14 cellular contexts compared by ENCODE assay signal in the genomic region with DNA sequence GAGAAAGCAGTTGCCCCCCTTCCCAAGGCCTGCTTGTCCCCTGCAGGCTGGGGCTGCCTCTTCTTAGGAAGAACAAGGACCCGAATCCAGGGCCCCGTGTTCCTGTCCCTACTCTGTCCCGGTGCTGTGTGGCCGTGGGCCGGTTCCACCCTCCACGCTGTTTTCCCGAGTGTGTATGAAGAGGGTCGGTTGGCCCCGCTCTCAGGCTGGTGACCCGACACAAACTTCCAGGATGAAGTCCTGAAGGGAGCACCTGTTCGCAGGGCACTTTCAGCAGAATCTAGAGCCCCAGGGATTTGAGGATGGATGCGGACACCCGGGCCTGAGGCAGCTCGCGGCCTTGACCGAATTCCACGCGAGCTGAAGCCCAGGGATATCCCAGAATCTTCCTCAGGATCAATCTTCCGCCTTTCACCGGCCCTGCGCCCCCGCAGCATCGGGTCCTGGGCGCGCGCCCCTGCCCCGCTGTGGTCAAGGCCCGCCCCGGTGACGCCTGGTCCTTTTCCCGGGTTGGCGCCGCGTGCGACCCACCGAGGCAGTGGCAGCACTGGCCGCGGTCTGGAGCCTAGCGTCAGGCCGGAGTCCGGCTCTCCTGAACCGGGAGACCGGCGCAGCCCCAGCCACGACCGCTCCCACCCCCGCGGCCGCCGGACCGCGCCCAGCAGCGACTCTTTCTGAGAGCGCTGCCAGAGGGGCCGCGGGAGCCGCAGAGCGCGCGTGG. TPM values are rescaled to one million over a fixed set of nuclear protein-coding genes. Genes with fewer than 3 reads are reported as not detected.
DNase-seq lines count a peak whose midpoint lies in the region; ATAC-seq and TF ChIP-seq lines count a peak whose summit lies in the region.
"Had no signal": no experiment of that assay in that cellular context is flagged by ENCODE, and none has a peak within 500 bp of the region (broad histone marks: within the 10 kb centered on the region; RNA-seq: fewer than 3 reads in every experiment).

No MANE protein-coding gene starts in this region.

- H3K4me1 ChIP-seq in right atrium auricular region: peaks cover 0 to 17% of the 10 kb centered on the region in 2 donors
- H3K4me1 ChIP-seq in heart right ventricle: peaks cover 0 to 19% (median 15%) of the 10 kb centered on the region in 9 donors
- peaks cover 3% of the 10 kb centered on the region for H3K4me1 ChIP-seq in neural progenitor cell
- H3K4me1 ChIP-seq in Peyer's patch: peaks cover 0 to 14% (median 3%) of the 10 kb centered on the region in 4 donors
- peaks cover 6% of the 10 kb centered on the region for H3K4me1 ChIP-seq in testis

- H3K27me3 ChIP-seq in right atrium auricular region: peaks cover 9 to 19% of the 10 kb centered on the region in 2 donors
- peaks cover 22 to 91% (median 72%) of the 10 kb centered on the region in 7 donors for H3K27me3 ChIP-seq in heart right ventricle
- H3K27me3 ChIP-seq in neural progenitor cell: peaks cover 100% of the 10 kb centered on the region
- H3K27me3 ChIP-seq in Peyer's patch: peaks cover 0 to 20% of the 10 kb centered on the region in 2 donors
- H3K27me3 ChIP-seq in testis: no peaks in the 10 kb centered on the region

- H3K9ac ChIP-seq in neural progenitor cell: no peak overlapping the region

- DNase-seq in Right ventricle myocardium superior (no peak), right atrium auricular region (ENCODE audit: low spot score) (no peak), heart right ventricle (no peak), neural progenitor cell (ENCODE audit: low spot score) (no peak), Peyer's patch (no peak), testis (no peak), NCI-H1417 (lab: John Stamatoyannopoulos, UW) (no peak), NCI-H1092 (lab: John Stamatoyannopoulos, UW) (no peak)
- DNase-seq: activated CD8-positive, alpha-beta T cell treated with anti-CD3 and anti-CD28 coated beads for 36 hours; activated naive CD4-positive, alpha-beta T cell treated with anti-CD3 and anti-CD28 coated beads, Interleukin-2, amount 10 ng/mL, durations not matched to agents 7 days and 5 days; NCI-H187 had no signal

- H3K36me3 ChIP-seq in right atrium auricular region (no peaks in the 10 kb centered on the region), heart right ventricle (no peaks in the 10 kb centered on the region), neural progenitor cell (no peaks in the 10 kb centered on the region), Peyer's patch (no peaks in the 10 kb centered on the region), testis (ENCODE audit: low read depth, missing control alignments) (no peaks in the 10 kb centered on the region)
- H3K36me3 ChIP-seq: right lobe of liver had no signal

- 14 to 15% methylated on average over 59 to 60 of the region's 60 CpGs for WGBS in heart right ventricle, 2 donors
- WGBS in testis, 2 donors: 10 to 16% methylated on average over 9 to 54 of the region's 60 CpGs

- TF ChIP-seq CTCF in right atrium auricular region (IDR thresholded peaks at IDR 0.05): no peak
- no peak for TF ChIP-seq CTCF in heart right ventricle (IDR thresholded peaks at IDR 0.05)
- TF ChIP-seq CTCF in neural progenitor cell (IDR thresholded peaks at IDR 0.05): no peak
- no peak for TF ChIP-seq CTCF in Peyer's patch (IDR thresholded peaks at IDR 0.05)
- no peak for TF ChIP-seq CTCF in testis (IDR thresholded peaks at IDR 0.05)

- peak overlapping the region in 1 of 2 donors; percentile 56 for H3K4me3 ChIP-seq in right atrium auricular region
- H3K4me3 ChIP-seq in heart right ventricle: peak overlapping the region in 9 of 10 donors; percentile 31 to 63 (median 54)
- peak overlapping the region; percentile 59 for H3K4me3 ChIP-seq in neural progenitor cell
- peak overlapping the region in 2 of 4 donors; percentile 47 to 49 for H3K4me3 ChIP-seq in Peyer's patch
- peak overlapping the region in 1 of 2 donors; percentile 25 for H3K4me3 ChIP-seq in testis

- H3K9me3 ChIP-seq in right atrium auricular region: no peaks in the 10 kb centered on the region
- no peaks in the 10 kb centered on the region for H3K9me3 ChIP-seq in heart right ventricle
- no peaks in the 10 kb centered on the region for H3K9me3 ChIP-seq in neural progenitor cell (ENCODE audit: low read depth)
- H3K9me3 ChIP-seq in Peyer's patch: peaks cover 0 to 3% (median 0%) of the 10 kb centered on the region in 4 donors
- no peaks in the 10 kb centered on the region for H3K9me3 ChIP-seq in testis
- H3K9me3 ChIP-seq: right lobe of liver had no signal

- peak overlapping the region; percentile 97 for H3K4me2 ChIP-seq in neural progenitor cell

- peaks cover 62% of the 10 kb centered on the region for H3K27me3 Mint-ChIP-seq in neural progenitor cell (ENCODE audit: insufficient read depth, low read depth)

- H3K27ac Mint-ChIP-seq in neural progenitor cell: no peak overlapping the region
- H3K27ac Mint-ChIP-seq: activated CD8-positive, alpha-beta T cell treated with anti-CD3 and anti-CD28 coated beads for 36 hours; activated naive CD4-positive, alpha-beta T cell treated with anti-CD3 and anti-CD28 coated beads, Interleukin-2, amount 10 ng/mL, durations not matched to agents 7 days and 5 days had no signal

- no peaks in the 10 kb centered on the region for H3K9me3 Mint-ChIP-seq in neural progenitor cell
- H3K9me3 Mint-ChIP-seq: activated CD8-positive, alpha-beta T cell treated with anti-CD3 and anti-CD28 coated beads for 36 hours; activated naive CD4-positive, alpha-beta T cell treated with anti-CD3 and anti-CD28 coated beads, Interleukin-2, amount 10 ng/mL, durations not matched to agents 7 days and 5 days had no signal

- peak overlapping the region; percentile 75 for H3K4me3 Mint-ChIP-seq in neural progenitor cell
- H3K4me3 Mint-ChIP-seq: activated CD8-positive, alpha-beta T cell treated with anti-CD3 and anti-CD28 coated beads for 36 hours; activated naive CD4-positive, alpha-beta T cell treated with anti-CD3 and anti-CD28 coated beads, Interleukin-2, amount 10 ng/mL, durations not matched to agents 7 days and 5 days had no signal

- H4K20me1 ChIP-seq in neural progenitor cell (ENCODE audit: low read depth): peaks cover 26% of the 10 kb centered on the region

- ATAC-seq in Right ventricle myocardium superior (ENCODE audit: poor library complexity): peak; percentile 11
- peak in 3 of 8 donors; percentile 6 to 36 (median 13) for ATAC-seq in heart right ventricle
- ATAC-seq: activated CD8-positive, alpha-beta T cell treated with anti-CD3 and anti-CD28 coated beads for 36 hours had no signal

- no peaks in the 10 kb centered on the region for H3K79me2 ChIP-seq in neural progenitor cell (ENCODE audit: low read depth)

- H3K4me1 Mint-ChIP-seq in neural progenitor cell: peaks cover 7% of the 10 kb centered on the region
- H3K4me1 Mint-ChIP-seq: activated naive CD4-positive, alpha-beta T cell treated with anti-CD3 and anti-CD28 coated beads, Interleukin-2, amount 10 ng/mL, durations not matched to agents 7 days and 5 days had no signal

- peaks cover 3% of the 10 kb centered on the region for H3F3A ChIP-seq in neural progenitor cell (ENCODE audit: low read depth)

- TF ChIP-seq POLR2A in Peyer's patch (IDR thresholded peaks at IDR 0.05) (no peak), testis (IDR thresholded peaks at IDR 0.05) (no peak)

- peak overlapping the region; percentile 82 for H2AFZ ChIP-seq in neural progenitor cell (replicated peaks)

- intact Hi-C loops in Right ventricle myocardium superior (cut with DNase I): no loop called here
- intact Hi-C loops in heart right ventricle (cut with DNase I): no loop called here
- intact Hi-C loops in testis (cut with DNase I; ENCODE audit: low total_unique reads): no loop called here

- H3K36me3 Mint-ChIP-seq in neural progenitor cell: no peaks in the 10 kb centered on the region
- H3K36me3 Mint-ChIP-seq: activated naive CD4-positive, alpha-beta T cell treated with anti-CD3 and anti-CD28 coated beads, Interleukin-2, amount 10 ng/mL, durations not matched to agents 7 days and 5 days had no signal

- H3K27ac ChIP-seq in right atrium auricular region: no peak overlapping the region
- H3K27ac ChIP-seq in heart right ventricle: no peak overlapping the region
- H3K27ac ChIP-seq in neural progenitor cell: no peak overlapping the region
- H3K27ac ChIP-seq in Peyer's patch: no peak overlapping the region
- H3K27ac ChIP-seq in testis: no peak overlapping the region
- H3K27ac ChIP-seq: right lobe of liver had no signal

RNA-seq across cellular contexts. Expression of gene CHST8, which starts 0.5 kb away (rescaled TPM):
- total RNA-seq in Right ventricle myocardium superior: not detected
- under 1 TPM in 1 of 2 donors, not detected in 1; 0.43 TPM for total RNA-seq in right atrium auricular region
- under 1 TPM in 7 of 10 donors, not detected in 3; 0.14 to 0.50 (median 0.22) TPM for total RNA-seq in heart right ventricle
- under 1 TPM; 0.13 to 0.37 TPM for polyA plus RNA-seq in heart right ventricle
- 0.92 and 3.2 TPM in 2 replicates for total RNA-seq in neural progenitor cell (ENCODE audit: low replicate concordance)
- total RNA-seq in Peyer's patch: 1 to 10 TPM in 1 of 4 donors, under 1 TPM in 1, not detected in 2; 0.54 to 1.8 TPM
- total RNA-seq in testis: under 1 TPM; 0.79 to 0.93 TPM
- polyA plus RNA-seq in testis (ENCODE audit: insufficient read depth, low read depth, low replicate concordance): 0.75 TPM
- total RNA-seq: activated CD8-positive, alpha-beta T cell treated with anti-CD3 and anti-CD28 coated beads for 36 hours; fibroblast of villous mesenchyme; T-helper 1 cell treated with Interleukin-12 subunit alpha and Interleukin-12 subunit beta and Interleukin-4 antibody, amounts not matched to agents 30 ng/mL and 1 ng/mL, for 36 hours had no signal
